In genomic region chr9:69785757-69786156, GRCh38 we compare ENCODE assay signal across 10 cellular contexts. TPM values are rescaled to one million over a fixed set of nuclear protein-coding genes. Genes with fewer than 3 reads are reported as not detected.
DNase-seq lines count a peak whose midpoint lies in the region; ATAC-seq and TF ChIP-seq lines count a peak whose summit lies in the region.
"Had no signal": no experiment of that assay in that cellular context is flagged by ENCODE, and none has a peak within 500 bp of the region (broad histone marks: within the 10 kb centered on the region; RNA-seq: fewer than 3 reads in every experiment).

No MANE protein-coding gene starts in this region.

- peak; percentile 28; the same call in 1 of the 2 replicates for TF ChIP-seq CTCF in LNCaP clone FGC (IDR thresholded peaks at IDR 0.05; ENCODE audit: control insufficient read depth, extremely low read depth, insufficient read depth)
- peak; percentile 63 for TF ChIP-seq CTCF in chondrocyte (IDR thresholded peaks at IDR 0.05)
- TF ChIP-seq CTCF in liver (IDR thresholded peaks at IDR 0.05; ENCODE audit: low read depth, low read length, missing input control) = no peak

- H3K4me1 ChIP-seq in liver (ENCODE audit: control insufficient read depth in 4 of 4, insufficient read depth in 4 of 4, low read length in 3 of 4) = no peaks in the 10 kb centered on the region
- H3K4me1 ChIP-seq: gastroesophageal sphincter had no signal

- peak in 1 of 2 donors; percentile 68 for TF ChIP-seq RAD21 in liver (IDR thresholded peaks at IDR 0.05)

- H3K27me3 ChIP-seq in liver (ENCODE audit: control insufficient read depth in 4 of 4, insufficient read depth in 4 of 4, low read length in 3 of 4) = no peaks in the 10 kb centered on the region

- H3K4me3 Mint-ChIP-seq in chondrocyte (ENCODE audit: unreplicated experiment) = no peak overlapping the region
- H3K4me3 Mint-ChIP-seq: T-helper 2 cell treated with Interferon-gamma antibody and Interleukin-4, amounts not matched to agents 5 μg/mL and 100 μg/mL, for 36 hours had no signal

- no peaks in the 10 kb centered on the region for H3K9me3 ChIP-seq in liver (ENCODE audit: control insufficient read depth in 4 of 4, low read length in 3 of 4)
- H3K9me3 ChIP-seq: gastroesophageal sphincter had no signal

- in situ Hi-C loops in Caki2 (cut with HindIII; ENCODE audit: low pct_unique_long_range_greater_than_20kb, low sequenced_read_pairs) = no loop called here

- peaks cover 19% of the 10 kb centered on the region for H3K27me3 Mint-ChIP-seq in chondrocyte (ENCODE audit: low read depth)

- H3K27ac Mint-ChIP-seq in chondrocyte (ENCODE audit: unreplicated experiment) = no peak overlapping the region
- H3K27ac Mint-ChIP-seq: T-helper 2 cell treated with Interferon-gamma antibody and Interleukin-4, amounts not matched to agents 5 μg/mL and 100 μg/mL, for 36 hours had no signal

- no peak overlapping the region for H3K4me3 ChIP-seq in LNCaP clone FGC (ENCODE audit: low read depth, low read length)
- H3K4me3 ChIP-seq in liver (ENCODE audit: low read depth in 1 of 3, low read length in 3 of 3) = no peak overlapping the region
- H3K4me3 ChIP-seq: gastroesophageal sphincter had no signal

- H3K9ac ChIP-seq in liver (ENCODE audit: low read depth in 1 of 2, low read length in 2 of 2) = no peak overlapping the region

- DNase-seq in Caki2 (ENCODE audit: low read depth) (peak; percentile 24), LNCaP clone FGC (ENCODE audit: low read depth) (no peak), chondrocyte (ENCODE audit: low spot score) (no peak), NOMO-1 treated with dmso at 0.1 percent for 144 hours (lab: John Stamatoyannopoulos, UW; ENCODE audit: unreplicated experiment) (no peak), DMS79 (lab: John Stamatoyannopoulos, UW) (no peak), HuH-7.5 (ENCODE audit: low spot score) (no peak)

- no peaks in the 10 kb centered on the region for H3K9me3 Mint-ChIP-seq in chondrocyte (ENCODE audit: low read depth)

- no peak for ATAC-seq in HG02759 (IDR thresholded peaks at IDR 0.05; ENCODE audit: unreplicated experiment)
- ATAC-seq: gastroesophageal sphincter had no signal

- H3K27ac ChIP-seq in liver (ENCODE audit: low read depth in 1 of 2, low read length in 2 of 2) = no peak overlapping the region
- H3K27ac ChIP-seq: gastroesophageal sphincter had no signal

- H3K4me1 Mint-ChIP-seq in chondrocyte (ENCODE audit: low read depth) = no peaks in the 10 kb centered on the region

- H3K36me3 Mint-ChIP-seq in chondrocyte (ENCODE audit: low read depth) = peaks cover 3% of the 10 kb centered on the region

- no peaks in the 10 kb centered on the region for H3K36me3 ChIP-seq in liver (ENCODE audit: control insufficient read depth in 4 of 4, insufficient read depth in 3 of 4, low read depth in 1 of 4, low read length in 3 of 4)
- H3K36me3 ChIP-seq: gastroesophageal sphincter had no signal

TF ChIP-seq in liver, 16 proteins besides CTCF, POLR2A, EP300 and RAD21:
- TF ChIP-seq FOXA2 (IDR thresholded peaks at IDR 0.05) (no peak), SP1 (IDR thresholded peaks at IDR 0.05) (no peak), YY1 (IDR thresholded peaks at IDR 0.05) (no peak), TAF1 (conservative IDR thresholded peaks at IDR 0.05) (no peak), HNF4G (IDR thresholded peaks at IDR 0.05) (no peak)
- TF ChIP-seq, protein P1, sequence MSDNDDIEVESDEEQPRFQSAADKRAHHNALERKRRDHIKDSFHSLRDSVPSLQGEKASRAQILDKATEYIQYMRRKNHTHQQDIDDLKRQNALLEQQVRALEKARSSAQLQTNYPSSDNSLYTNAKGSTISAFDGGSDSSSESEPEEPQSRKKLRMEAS (IDR thresholded peaks at IDR 0.05) = no peak
- TF ChIP-seq, protein P2, sequence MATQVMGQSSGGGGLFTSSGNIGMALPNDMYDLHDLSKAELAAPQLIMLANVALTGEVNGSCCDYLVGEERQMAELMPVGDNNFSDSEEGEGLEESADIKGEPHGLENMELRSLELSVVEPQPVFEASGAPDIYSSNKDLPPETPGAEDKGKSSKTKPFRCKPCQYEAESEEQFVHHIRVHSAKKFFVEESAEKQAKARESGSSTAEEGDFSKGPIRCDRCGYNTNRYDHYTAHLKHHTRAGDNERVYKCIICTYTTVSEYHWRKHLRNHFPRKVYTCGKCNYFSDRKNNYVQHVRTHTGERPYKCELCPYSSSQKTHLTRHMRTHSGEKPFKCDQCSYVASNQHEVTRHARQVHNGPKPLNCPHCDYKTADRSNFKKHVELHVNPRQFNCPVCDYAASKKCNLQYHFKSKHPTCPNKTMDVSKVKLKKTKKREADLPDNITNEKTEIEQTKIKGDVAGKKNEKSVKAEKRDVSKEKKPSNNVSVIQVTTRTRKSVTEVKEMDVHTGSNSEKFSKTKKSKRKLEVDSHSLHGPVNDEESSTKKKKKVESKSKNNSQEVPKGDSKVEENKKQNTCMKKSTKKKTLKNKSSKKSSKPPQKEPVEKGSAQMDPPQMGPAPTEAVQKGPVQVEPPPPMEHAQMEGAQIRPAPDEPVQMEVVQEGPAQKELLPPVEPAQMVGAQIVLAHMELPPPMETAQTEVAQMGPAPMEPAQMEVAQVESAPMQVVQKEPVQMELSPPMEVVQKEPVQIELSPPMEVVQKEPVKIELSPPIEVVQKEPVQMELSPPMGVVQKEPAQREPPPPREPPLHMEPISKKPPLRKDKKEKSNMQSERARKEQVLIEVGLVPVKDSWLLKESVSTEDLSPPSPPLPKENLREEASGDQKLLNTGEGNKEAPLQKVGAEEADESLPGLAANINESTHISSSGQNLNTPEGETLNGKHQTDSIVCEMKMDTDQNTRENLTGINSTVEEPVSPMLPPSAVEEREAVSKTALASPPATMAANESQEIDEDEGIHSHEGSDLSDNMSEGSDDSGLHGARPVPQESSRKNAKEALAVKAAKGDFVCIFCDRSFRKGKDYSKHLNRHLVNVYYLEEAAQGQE (IDR thresholded peaks at IDR 0.05) = peak; percentile 91
- TF ChIP-seq, protein P3, sequence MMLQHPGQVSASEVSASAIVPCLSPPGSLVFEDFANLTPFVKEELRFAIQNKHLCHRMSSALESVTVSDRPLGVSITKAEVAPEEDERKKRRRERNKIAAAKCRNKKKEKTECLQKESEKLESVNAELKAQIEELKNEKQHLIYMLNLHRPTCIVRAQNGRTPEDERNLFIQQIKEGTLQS (IDR thresholded peaks at IDR 0.05) = no peak
- TF ChIP-seq, protein P4, sequence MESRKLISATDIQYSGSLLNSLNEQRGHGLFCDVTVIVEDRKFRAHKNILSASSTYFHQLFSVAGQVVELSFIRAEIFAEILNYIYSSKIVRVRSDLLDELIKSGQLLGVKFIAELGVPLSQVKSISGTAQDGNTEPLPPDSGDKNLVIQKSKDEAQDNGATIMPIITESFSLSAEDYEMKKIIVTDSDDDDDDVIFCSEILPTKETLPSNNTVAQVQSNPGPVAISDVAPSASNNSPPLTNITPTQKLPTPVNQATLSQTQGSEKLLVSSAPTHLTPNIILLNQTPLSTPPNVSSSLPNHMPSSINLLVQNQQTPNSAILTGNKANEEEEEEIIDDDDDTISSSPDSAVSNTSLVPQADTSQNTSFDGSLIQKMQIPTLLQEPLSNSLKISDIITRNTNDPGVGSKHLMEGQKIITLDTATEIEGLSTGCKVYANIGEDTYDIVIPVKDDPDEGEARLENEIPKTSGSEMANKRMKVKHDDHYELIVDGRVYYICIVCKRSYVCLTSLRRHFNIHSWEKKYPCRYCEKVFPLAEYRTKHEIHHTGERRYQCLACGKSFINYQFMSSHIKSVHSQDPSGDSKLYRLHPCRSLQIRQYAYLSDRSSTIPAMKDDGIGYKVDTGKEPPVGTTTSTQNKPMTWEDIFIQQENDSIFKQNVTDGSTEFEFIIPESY (IDR thresholded peaks at IDR 0.05) = no peak

RNA-seq across cellular contexts. Expression of gene PTAR1, which starts 25.9 kb away (rescaled TPM):
- 14.7 and 21.4 TPM in 2 replicates for total RNA-seq in Caki2 (2014; rRNA removed; shearing (Covaris generic); ENCODE audit: low replicate concordance)
- total RNA-seq in chondrocyte (48.2 to 57.5 TPM (median 52.4 TPM) in 3 replicates), liver (10 to 100 TPM; 50.3 to 67.9 TPM)
- polyA plus RNA-seq in liver = 1 to 10 TPM; 5.4 to 7.1 TPM

RNA-seq across cellular contexts. Expression of gene CFAP95, which starts 34.9 kb away (rescaled TPM):
- not detected in 2 replicates for total RNA-seq in Caki2 (2014; rRNA removed; shearing (Covaris generic); ENCODE audit: low replicate concordance)
- total RNA-seq in chondrocyte (not detected in 3 replicates), liver (not detected)
- not detected for polyA plus RNA-seq in liver
- total RNA-seq: gastroesophageal sphincter had no signal
